ENCODE assay signal across 1 cellular context in the genomic region with DNA sequence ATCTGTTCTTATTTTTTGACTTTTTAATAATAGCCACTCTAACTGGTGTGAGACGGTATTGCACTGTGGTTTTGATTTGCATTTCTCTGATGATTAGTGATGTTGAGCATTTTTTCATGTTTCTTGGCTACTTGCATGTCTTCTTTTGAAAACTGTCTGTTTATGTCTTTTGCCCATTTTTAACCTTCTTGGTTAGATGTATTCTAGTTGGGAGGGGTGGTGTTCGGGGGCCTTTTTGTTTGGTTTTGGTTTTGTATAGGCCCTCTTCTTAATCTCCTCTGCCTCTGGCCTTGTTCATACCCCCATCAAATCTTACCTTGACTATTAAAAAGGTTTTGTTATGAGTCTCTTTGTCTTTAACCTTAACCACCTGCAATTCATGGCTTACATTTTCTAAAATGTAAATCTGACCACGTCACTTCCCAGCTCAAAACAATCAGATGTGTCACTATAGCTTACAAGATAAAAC.
TF ChIP-seq lines count a peak whose summit lies in the region.

No MANE protein-coding gene starts in this region.

TF ChIP-seq in GM12878, 131 proteins besides CTCF, POLR2A, EP300 and RAD21 (continued from another document):
- TF ChIP-seq, protein P1, sequence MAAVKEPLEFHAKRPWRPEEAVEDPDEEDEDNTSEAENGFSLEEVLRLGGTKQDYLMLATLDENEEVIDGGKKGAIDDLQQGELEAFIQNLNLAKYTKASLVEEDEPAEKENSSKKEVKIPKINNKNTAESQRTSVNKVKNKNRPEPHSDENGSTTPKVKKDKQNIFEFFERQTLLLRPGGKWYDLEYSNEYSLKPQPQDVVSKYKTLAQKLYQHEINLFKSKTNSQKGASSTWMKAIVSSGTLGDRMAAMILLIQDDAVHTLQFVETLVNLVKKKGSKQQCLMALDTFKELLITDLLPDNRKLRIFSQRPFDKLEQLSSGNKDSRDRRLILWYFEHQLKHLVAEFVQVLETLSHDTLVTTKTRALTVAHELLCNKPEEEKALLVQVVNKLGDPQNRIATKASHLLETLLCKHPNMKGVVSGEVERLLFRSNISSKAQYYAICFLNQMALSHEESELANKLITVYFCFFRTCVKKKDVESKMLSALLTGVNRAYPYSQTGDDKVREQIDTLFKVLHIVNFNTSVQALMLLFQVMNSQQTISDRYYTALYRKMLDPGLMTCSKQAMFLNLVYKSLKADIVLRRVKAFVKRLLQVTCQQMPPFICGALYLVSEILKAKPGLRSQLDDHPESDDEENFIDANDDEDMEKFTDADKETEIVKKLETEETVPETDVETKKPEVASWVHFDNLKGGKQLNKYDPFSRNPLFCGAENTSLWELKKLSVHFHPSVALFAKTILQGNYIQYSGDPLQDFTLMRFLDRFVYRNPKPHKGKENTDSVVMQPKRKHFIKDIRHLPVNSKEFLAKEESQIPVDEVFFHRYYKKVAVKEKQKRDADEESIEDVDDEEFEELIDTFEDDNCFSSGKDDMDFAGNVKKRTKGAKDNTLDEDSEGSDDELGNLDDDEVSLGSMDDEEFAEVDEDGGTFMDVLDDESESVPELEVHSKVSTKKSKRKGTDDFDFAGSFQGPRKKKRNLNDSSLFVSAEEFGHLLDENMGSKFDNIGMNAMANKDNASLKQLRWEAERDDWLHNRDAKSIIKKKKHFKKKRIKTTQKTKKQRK (IDR thresholded peaks at IDR 0.05; ENCODE audit: low read depth, low read length) = no peak
- TF ChIP-seq HDAC6 (IDR thresholded peaks at IDR 0.05; ENCODE audit: unreplicated experiment) (no peak), NKRF (conservative IDR thresholded peaks at IDR 0.05) (no peak), GATAD2B (conservative IDR thresholded peaks at IDR 0.05; ENCODE audit: low read depth) (no peak), FOXM1 (IDR thresholded peaks at IDR 0.05; ENCODE audit: low read depth, low read length) (no peak), YBX1 (IDR thresholded peaks at IDR 0.05) (no peak), HDGF (IDR thresholded peaks at IDR 0.05) (no peak)
